13 cellular contexts compared by ENCODE assay signal in the genomic region with DNA sequence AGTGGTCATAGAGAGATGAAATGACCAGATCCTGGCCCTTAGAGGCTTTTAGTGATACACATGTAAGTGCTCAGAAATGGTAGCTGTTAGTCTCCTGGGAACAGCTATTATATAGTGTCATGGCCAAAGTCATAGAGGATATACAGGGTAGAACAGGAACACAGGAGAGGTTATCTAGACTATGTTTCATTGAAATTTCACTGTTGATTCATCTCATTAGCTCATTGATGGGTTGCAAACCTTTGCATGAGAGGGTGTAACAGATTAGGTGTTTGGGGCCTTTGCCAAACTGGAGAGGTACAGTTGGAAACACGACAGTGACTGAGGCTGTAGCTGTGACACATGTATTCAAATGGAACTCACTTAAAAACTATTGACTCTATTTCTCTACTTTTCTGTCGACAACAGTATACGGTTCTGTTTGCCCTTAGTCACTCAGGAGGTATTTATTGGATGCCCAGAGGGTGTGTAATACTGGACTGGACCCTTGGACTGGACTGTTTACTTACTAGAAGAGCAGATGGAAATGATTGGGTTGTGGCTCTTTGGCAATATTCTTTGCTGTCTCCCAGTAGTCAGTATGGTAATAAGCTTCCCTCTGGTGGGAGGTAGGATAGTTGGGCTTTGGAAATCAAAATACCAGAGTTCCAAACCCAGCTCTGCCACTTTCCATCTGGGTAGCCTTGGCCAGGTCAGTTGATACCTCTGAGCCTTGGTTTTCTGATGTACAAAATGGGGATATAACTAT. TPM values are rescaled to one million over a fixed set of nuclear protein-coding genes. Genes with fewer than 3 reads are reported as not detected.
DNase-seq lines count a peak whose midpoint lies in the region; ATAC-seq, FAIRE-seq and TF ChIP-seq lines count a peak whose summit lies in the region.
"Had no signal": no experiment of that assay in that cellular context is flagged by ENCODE, and none has a peak within 500 bp of the region (broad histone marks: within the 10 kb centered on the region; RNA-seq: fewer than 3 reads in every experiment).

No MANE protein-coding gene starts in this region.

- FAIRE-seq in A549 (lab: Jason Lieb, UNC) (peak; percentile 73), H54 (lab: Jason Lieb, UNC) (peak; percentile 65)
- FAIRE-seq: colon had no signal

- CTCF ChIA-PET in A549 (lab: Yijun Ruan, JAX) (interaction anchor here (0.7 to 3.4 kb wide), 11 partner anchors 9 to 140 kb away, joined by 3 to 15 read pairs (median 5); no protein-coding TSS in a partner anchor), WTC11 (lab: Charles Lee) (interaction anchor here (1.2 to 1.8 kb wide), 2 partner anchors 101 to 137 kb away, joined by 3 to 7 read pairs; no protein-coding TSS in a partner anchor)

- H3K4me3 Mint-ChIP-seq in WTC11 (no peak overlapping the region), immature natural killer cell (no peak overlapping the region)

- peaks cover 16% of the 10 kb centered on the region for H3K4me1 Mint-ChIP-seq in WTC11
- H3K4me1 Mint-ChIP-seq in immature natural killer cell: peaks cover 33 to 69% of the 10 kb centered on the region in 2 donors

- peaks cover 14% of the 10 kb centered on the region; the same call in 1 of the 2 replicates for H3K36me3 Mint-ChIP-seq in WTC11
- no peaks in the 10 kb centered on the region for H3K36me3 Mint-ChIP-seq in immature natural killer cell

- H3K9me3 ChIP-seq in A549: no peaks in the 10 kb centered on the region

- peaks cover 69% of the 10 kb centered on the region for H3K4me1 ChIP-seq in A549

- H3K4me2 ChIP-seq in A549: peak overlapping the region; percentile 84

- H3K4me3 ChIP-seq in A549: 0 out of 3 replicates have a peak overlapping the region, but pooled peaks have one; percentile 7

- 2% methylated on average over 3 of the region's 3 CpGs for WGBS in A549 (ENCODE audit: missing lambda C conversion rate)

- peak; percentile 36 to 41; a peak in 3 of 5 replicates for TF ChIP-seq RAD21 in A549 (conservative IDR thresholded peaks at IDR 0.05 in 1 of 2, IDR thresholded peaks at IDR 0.05 in 1 of 2)

- POLR2A ChIA-PET in A549 (lab: Yijun Ruan, JAX): interaction anchor here (0.6 to 1.4 kb wide), 8 partner anchors 9 to 350 kb away, joined by 3 to 13 read pairs (median 3); a partner anchor contains a TSS
- POLR2A ChIA-PET in WTC11 (lab: Charles Lee): no interaction called here

- H3K27ac Mint-ChIP-seq in WTC11: peak overlapping the region; percentile 24
- peak overlapping the region in 4 of 6 donors; percentile 7 to 50 (median 22) for H3K27ac Mint-ChIP-seq in immature natural killer cell

- DNase-seq in A549 (ENCODE audit: low read depth in 1 of 2, low spot score in 1 of 2) (peak; percentile 64 to 87), H54 (ENCODE audit: insufficient read length, low spot score) (no peak), WTC11 (ENCODE audit: low spot score) (no peak), immature natural killer cell (no peak), foreskin melanocyte (no peak), NK-92 (lab: John Stamatoyannopoulos, UW; ENCODE audit: unreplicated experiment) (no peak)
- DNase-seq in activated naive CD4-positive, alpha-beta T cell treated with anti-CD3 and anti-CD28 coated beads, Interleukin-2, amount 50 U/mL, for 16 hours: no peak
- DNase-seq: COR-L47, islet precursor cell, NCI-H345 had no signal

- H3K9me3 Mint-ChIP-seq in WTC11 (peaks cover 14% of the 10 kb centered on the region), immature natural killer cell (no peaks in the 10 kb centered on the region)

- H3K27me3 Mint-ChIP-seq in WTC11 (ENCODE audit: low read depth): no peaks in the 10 kb centered on the region
- H3K27me3 Mint-ChIP-seq in immature natural killer cell (ENCODE audit: low read depth in 3 of 3): peaks cover 0 to 2% (median 0%) of the 10 kb centered on the region in 3 donors

- H3K27ac ChIP-seq in A549: peak overlapping the region; percentile 69 to 83

- TF ChIP-seq POLR2A in A549 (IDR thresholded peaks at IDR 0.05; ENCODE audit: low read length) (no peak), H54 (IDR thresholded peaks at IDR 0.05; ENCODE audit: low read depth, low read length) (no peak)

- ATAC-seq in A549 (peak; percentile 91 to 96), WTC11 (no peak), HG03135 (IDR thresholded peaks at IDR 0.05; ENCODE audit: unreplicated experiment) (no peak)
- ATAC-seq: activated CD4-positive, CD25-positive, alpha-beta regulatory T cell treated with anti-CD3 and anti-CD28 coated beads, Interleukin-2, amount 50 U/mL, for 24 hours had no signal

- TF ChIP-seq CTCF in A549 (IDR thresholded peaks at IDR 0.05): no peak
- no peak for TF ChIP-seq CTCF in WTC11 (IDR thresholded peaks at IDR 0.05)

- no peak for TF ChIP-seq EP300 in A549 (IDR thresholded peaks at IDR 0.05)

TF ChIP-seq in A549, 52 proteins besides CTCF, POLR2A, EP300 and RAD21 (continues in another document):
- TF ChIP-seq, protein P1, sequence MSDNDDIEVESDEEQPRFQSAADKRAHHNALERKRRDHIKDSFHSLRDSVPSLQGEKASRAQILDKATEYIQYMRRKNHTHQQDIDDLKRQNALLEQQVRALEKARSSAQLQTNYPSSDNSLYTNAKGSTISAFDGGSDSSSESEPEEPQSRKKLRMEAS (IDR thresholded peaks at IDR 0.05): peak; percentile 50
- TF ChIP-seq, protein P2, sequence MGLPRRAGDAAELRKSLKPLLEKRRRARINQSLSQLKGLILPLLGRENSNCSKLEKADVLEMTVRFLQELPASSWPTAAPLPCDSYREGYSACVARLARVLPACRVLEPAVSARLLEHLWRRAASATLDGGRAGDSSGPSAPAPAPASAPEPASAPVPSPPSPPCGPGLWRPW (IDR thresholded peaks at IDR 0.05): no peak
- TF ChIP-seq RARB (CRISPR knock-in tag; IDR thresholded peaks at IDR 0.05) (no peak), HDAC2 (IDR thresholded peaks at IDR 0.05) (no peak), PHF8 (IDR thresholded peaks at IDR 0.05; ENCODE audit: borderline replicate concordance, low read depth) (no peak), POLR2AphosphoS2 (conservative IDR thresholded peaks at IDR 0.05; ENCODE audit: low read length) (no peak), SREBF2 (IDR thresholded peaks at IDR 0.05) (no peak), NFE2L2 (conservative IDR thresholded peaks at IDR 0.05; ENCODE audit: low read length) (no peak), JUNB (IDR thresholded peaks at IDR 0.05) (peak; percentile 84), SMC3 (IDR thresholded peaks at IDR 0.05) (peak; percentile 18; the same call in 1 of the 3 replicates)
- TF ChIP-seq, protein P3, sequence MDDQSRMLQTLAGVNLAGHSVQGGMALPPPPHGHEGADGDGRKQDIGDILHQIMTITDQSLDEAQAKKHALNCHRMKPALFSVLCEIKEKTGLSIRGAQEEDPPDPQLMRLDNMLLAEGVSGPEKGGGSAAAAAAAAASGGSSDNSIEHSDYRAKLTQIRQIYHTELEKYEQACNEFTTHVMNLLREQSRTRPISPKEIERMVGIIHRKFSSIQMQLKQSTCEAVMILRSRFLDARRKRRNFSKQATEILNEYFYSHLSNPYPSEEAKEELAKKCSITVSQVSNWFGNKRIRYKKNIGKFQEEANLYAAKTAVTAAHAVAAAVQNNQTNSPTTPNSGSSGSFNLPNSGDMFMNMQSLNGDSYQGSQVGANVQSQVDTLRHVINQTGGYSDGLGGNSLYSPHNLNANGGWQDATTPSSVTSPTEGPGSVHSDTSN (IDR thresholded peaks at IDR 0.05): no peak

TF ChIP-seq in WTC11, 78 proteins besides CTCF, POLR2A, EP300 and RAD21 (continues in another document):
- TF ChIP-seq, protein P4, sequence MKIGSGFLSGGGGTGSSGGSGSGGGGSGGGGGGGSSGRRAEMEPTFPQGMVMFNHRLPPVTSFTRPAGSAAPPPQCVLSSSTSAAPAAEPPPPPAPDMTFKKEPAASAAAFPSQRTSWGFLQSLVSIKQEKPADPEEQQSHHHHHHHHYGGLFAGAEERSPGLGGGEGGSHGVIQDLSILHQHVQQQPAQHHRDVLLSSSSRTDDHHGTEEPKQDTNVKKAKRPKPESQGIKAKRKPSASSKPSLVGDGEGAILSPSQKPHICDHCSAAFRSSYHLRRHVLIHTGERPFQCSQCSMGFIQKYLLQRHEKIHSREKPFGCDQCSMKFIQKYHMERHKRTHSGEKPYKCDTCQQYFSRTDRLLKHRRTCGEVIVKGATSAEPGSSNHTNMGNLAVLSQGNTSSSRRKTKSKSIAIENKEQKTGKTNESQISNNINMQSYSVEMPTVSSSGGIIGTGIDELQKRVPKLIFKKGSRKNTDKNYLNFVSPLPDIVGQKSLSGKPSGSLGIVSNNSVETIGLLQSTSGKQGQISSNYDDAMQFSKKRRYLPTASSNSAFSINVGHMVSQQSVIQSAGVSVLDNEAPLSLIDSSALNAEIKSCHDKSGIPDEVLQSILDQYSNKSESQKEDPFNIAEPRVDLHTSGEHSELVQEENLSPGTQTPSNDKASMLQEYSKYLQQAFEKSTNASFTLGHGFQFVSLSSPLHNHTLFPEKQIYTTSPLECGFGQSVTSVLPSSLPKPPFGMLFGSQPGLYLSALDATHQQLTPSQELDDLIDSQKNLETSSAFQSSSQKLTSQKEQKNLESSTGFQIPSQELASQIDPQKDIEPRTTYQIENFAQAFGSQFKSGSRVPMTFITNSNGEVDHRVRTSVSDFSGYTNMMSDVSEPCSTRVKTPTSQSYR (CRISPR knock-in tag; IDR thresholded peaks at IDR 0.05): no peak
- TF ChIP-seq ELF4 (CRISPR knock-in tag; IDR thresholded peaks at IDR 0.05; ENCODE audit: low read depth) (no peak), GABPB1 (CRISPR knock-in tag; IDR thresholded peaks at IDR 0.05) (peak; percentile 66; the same call in 1 of the 2 replicates)

RNA-seq across cellular contexts. Expression of a gene that starts 29.8 kb away (rescaled TPM):
- 48.5 and 51.9 TPM in 2 replicates for polyA plus RNA-seq in A549 (2011; rRNA removed)
- polyA plus RNA-seq in A549 (2012; cell fraction: cytosol; rRNA removed): 17.2 and 22.8 TPM in 2 replicates
- polyA plus RNA-seq in A549 (2012; cell fraction: nucleus; rRNA removed): 31.2 and 34.0 TPM in 2 replicates
- polyA plus RNA-seq in A549 (2017; fragmentation: RNase III; extraction: RNeasy Plus Mini Kit Qiagen cat#74134 plus additional on column Dnase treatment): 33.2 to 33.7 TPM (median 33.3 TPM) in 3 replicates
- 67.2 and 74.8 TPM in 2 replicates for polyA minus RNA-seq in A549 (2011; rRNA and poly(A)+ RNA removed)
- total RNA-seq in WTC11 (2021): 47.2 to 56.3 TPM (median 47.3 TPM) in 3 replicates
- polyA plus RNA-seq in immature natural killer cell: 1 to 10 TPM; 1.5 to 6.9 (median 2.7) TPM

RNA-seq across cellular contexts. Expression of a gene that starts 40.0 kb away (rescaled TPM):
- polyA plus RNA-seq in A549 (2011; rRNA removed): 117 and 150 TPM in 2 replicates
- polyA plus RNA-seq in A549 (2012; cell fraction: cytosol; rRNA removed): 412 and 456 TPM in 2 replicates
- polyA plus RNA-seq in A549 (2012; cell fraction: nucleus; rRNA removed): 284 and 292 TPM in 2 replicates
- polyA plus RNA-seq in A549 (2017; fragmentation: RNase III; extraction: RNeasy Plus Mini Kit Qiagen cat#74134 plus additional on column Dnase treatment): 318 to 329 TPM (median 325 TPM) in 3 replicates
- polyA minus RNA-seq in A549 (2011; rRNA and poly(A)+ RNA removed): 90.7 TPM in 2 replicates
- total RNA-seq in WTC11 (2021): 232 to 249 TPM (median 234 TPM) in 3 replicates
- polyA plus RNA-seq in immature natural killer cell: 100 to 1,000 TPM in 1 of 3 donors, 10 to 100 TPM in 2; 86.8 to 116 (median 90.3) TPM

Comparison
In these comparisons a context has a peak if more than half of its experiments do, and no peak if none do; other contexts are left out.
1. ATAC-seq: peak in A549 (2 of 2); none in WTC11 (single experiment) and HG03135 (single experiment).
2. DNase-seq: peak in A549 (2 of 2); none in H54 (single experiment), WTC11 (single experiment), immature natural killer cell (0 of 3), activated naive CD4-positive, alpha-beta T cell treated with anti-CD3 and anti-CD28 coated beads, Interleukin-2, amount 50 U/mL, for 16 hours (single experiment), foreskin melanocyte (single experiment) and NK-92 (single experiment).